ENCODE assay signal across 18 cellular contexts in the genomic region with DNA sequence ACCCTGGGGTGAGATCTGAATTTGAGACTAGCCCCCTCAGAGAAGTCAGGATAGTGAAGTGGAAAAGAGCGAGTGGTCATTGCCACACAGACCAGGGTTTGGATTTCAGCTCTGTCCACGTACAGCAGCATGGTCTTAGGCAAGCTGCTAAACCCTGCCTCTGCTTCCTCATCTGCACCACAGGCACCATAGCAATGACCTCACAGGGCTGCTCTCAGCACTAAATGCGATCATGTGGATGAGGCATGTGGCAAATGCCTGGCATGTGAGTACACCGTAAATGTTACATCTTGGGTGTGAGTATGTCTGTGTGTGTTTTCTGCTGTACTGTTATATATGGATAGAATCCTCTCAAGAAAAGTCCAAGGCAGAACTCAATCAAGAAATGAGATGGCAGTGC. TPM values are rescaled to one million over a fixed set of nuclear protein-coding genes. Genes with fewer than 3 reads are reported as not detected.
DNase-seq lines count a peak whose midpoint lies in the region; ATAC-seq and TF ChIP-seq lines count a peak whose summit lies in the region.
"Had no signal": no experiment of that assay in that cellular context is flagged by ENCODE, and none has a peak within 500 bp of the region (broad histone marks: within the 10 kb centered on the region; RNA-seq: fewer than 3 reads in every experiment).

No MANE protein-coding gene starts in this region.

- TF ChIP-seq CTCF in cardiac fibroblast (IDR thresholded peaks at IDR 0.05; ENCODE audit: low read depth, low read length) (no peak), type B pancreatic cell (conservative IDR thresholded peaks at IDR 0.05) (no peak)

- peaks cover 13% of the 10 kb centered on the region for H3K4me1 Mint-ChIP-seq in type B pancreatic cell (ENCODE audit: unreplicated experiment)
- peaks cover 12% of the 10 kb centered on the region for H3K4me1 Mint-ChIP-seq in activated naive CD8-positive, alpha-beta T cell treated with anti-CD3 and anti-CD28 coated beads, Interleukin-2, amount 50 U/mL, for 24 hours

- H3K4me1 ChIP-seq in right cardiac atrium (ENCODE audit: control insufficient read depth, insufficient read depth, low read length): peaks cover 10% of the 10 kb centered on the region
- H3K4me1 ChIP-seq: prostate gland had no signal

- DNase-seq in Right ventricle myocardium inferior (ENCODE audit: missing footprints) (no peak), cardiac septum (ENCODE audit: low spot score) (no peak), cardiac fibroblast (ENCODE audit: low read depth in 2 of 2) (peak; percentile 22 to 31), right cardiac atrium (no peak), type B pancreatic cell (ENCODE audit: extremely low spot score, unreplicated experiment) (no peak), SHP77 (lab: John Stamatoyannopoulos, UW) (no peak)
- DNase-seq in activated naive CD8-positive, alpha-beta T cell treated with anti-CD3 and anti-CD28 coated beads, Interleukin-2, amount 50 U/mL, for 24 hours: no peak
- DNase-seq: activated CD4-positive, alpha-beta T cell treated with anti-CD3 and anti-CD28 coated beads for 36 hours; activated naive CD8-positive, alpha-beta T cell treated with anti-CD3 and anti-CD28 coated beads, Interleukin-2, amount 10 ng/mL, durations not matched to agents 7 days and 5 days; activated T-cell treated with anti-CD3 and anti-CD28 coated beads for 4 hours; cortex of kidney; erythroblast; natural killer cell; NCI-H2029 treated with DMSO at 0.1 percent for 48 hours had no signal

- H3K27me3 ChIP-seq in right cardiac atrium (ENCODE audit: control insufficient read depth, insufficient read depth): no peaks in the 10 kb centered on the region

- H3K4me3 Mint-ChIP-seq in type B pancreatic cell: no peak overlapping the region
- no peak overlapping the region for H3K4me3 Mint-ChIP-seq in activated naive CD8-positive, alpha-beta T cell treated with anti-CD3 and anti-CD28 coated beads, Interleukin-2, amount 50 U/mL, for 24 hours
- H3K4me3 Mint-ChIP-seq: activated CD4-positive, alpha-beta T cell treated with anti-CD3 and anti-CD28 coated beads for 36 hours; activated naive CD8-positive, alpha-beta T cell treated with anti-CD3 and anti-CD28 coated beads, Interleukin-2, amount 10 ng/mL, durations not matched to agents 7 days and 5 days; natural killer cell had no signal

- 75% methylated on average over 4 of the region's 4 CpGs for WGBS in right cardiac atrium

- no peaks in the 10 kb centered on the region for H3K9me3 ChIP-seq in right cardiac atrium (ENCODE audit: control insufficient read depth, low read length)
- H3K9me3 ChIP-seq: prostate gland had no signal

- peak overlapping the region; percentile 51 for H3K27ac Mint-ChIP-seq in type B pancreatic cell
- H3K27ac Mint-ChIP-seq in activated naive CD8-positive, alpha-beta T cell treated with anti-CD3 and anti-CD28 coated beads, Interleukin-2, amount 50 U/mL, for 24 hours: no peak overlapping the region
- H3K27ac Mint-ChIP-seq: activated CD4-positive, alpha-beta T cell treated with anti-CD3 and anti-CD28 coated beads for 36 hours; activated naive CD8-positive, alpha-beta T cell treated with anti-CD3 and anti-CD28 coated beads, Interleukin-2, amount 10 ng/mL, durations not matched to agents 7 days and 5 days; natural killer cell had no signal

- intact Hi-C loops in Right ventricle myocardium inferior (cut with DNase I): no loop called here
- intact Hi-C loops in cardiac septum (cut with DNase I): no loop called here
- intact Hi-C loops in right cardiac atrium (cut with DNase I): no loop called here

- ATAC-seq in Right ventricle myocardium inferior: peak; percentile 22
- ATAC-seq in right cardiac atrium: peak; percentile 27 to 38
- no peak for ATAC-seq in HG03457 (IDR thresholded peaks at IDR 0.05; ENCODE audit: unreplicated experiment)
- no peak for ATAC-seq in activated naive CD8-positive, alpha-beta T cell treated with anti-CD3 and anti-CD28 coated beads, Interleukin-2, amount 50 U/mL, for 24 hours
- ATAC-seq: activated CD4-positive, alpha-beta T cell treated with anti-CD3 and anti-CD28 coated beads for 36 hours; natural killer cell had no signal

- no peaks in the 10 kb centered on the region for H3K9me3 Mint-ChIP-seq in type B pancreatic cell
- H3K9me3 Mint-ChIP-seq in activated naive CD8-positive, alpha-beta T cell treated with anti-CD3 and anti-CD28 coated beads, Interleukin-2, amount 50 U/mL, for 24 hours: no peaks in the 10 kb centered on the region
- H3K9me3 Mint-ChIP-seq: activated naive CD8-positive, alpha-beta T cell treated with anti-CD3 and anti-CD28 coated beads, Interleukin-2, amount 10 ng/mL, durations not matched to agents 7 days and 5 days; natural killer cell had no signal

- H3K27ac ChIP-seq in right cardiac atrium (ENCODE audit: low read length): no peak overlapping the region
- H3K27ac ChIP-seq: prostate gland, RWPE1 had no signal

- H3K27me3 Mint-ChIP-seq in type B pancreatic cell: peaks cover 3% of the 10 kb centered on the region
- H3K27me3 Mint-ChIP-seq in activated naive CD8-positive, alpha-beta T cell treated with anti-CD3 and anti-CD28 coated beads, Interleukin-2, amount 50 U/mL, for 24 hours: peaks cover 4% of the 10 kb centered on the region
- H3K27me3 Mint-ChIP-seq: activated CD4-positive, alpha-beta T cell treated with anti-CD3 and anti-CD28 coated beads for 36 hours had no signal

- H3K4me3 ChIP-seq in cardiac fibroblast (replicated peaks in 1 of 2; ENCODE audit: low read depth in 2 of 2, low read length in 2 of 2): no peak overlapping the region
- no peak overlapping the region for H3K4me3 ChIP-seq in right cardiac atrium (ENCODE audit: low read length)
- H3K4me3 ChIP-seq: lung, prostate gland had no signal

- H3K36me3 Mint-ChIP-seq in type B pancreatic cell: no peaks in the 10 kb centered on the region
- no peaks in the 10 kb centered on the region for H3K36me3 Mint-ChIP-seq in activated naive CD8-positive, alpha-beta T cell treated with anti-CD3 and anti-CD28 coated beads, Interleukin-2, amount 50 U/mL, for 24 hours (ENCODE audit: low read depth)
- H3K36me3 Mint-ChIP-seq: activated naive CD8-positive, alpha-beta T cell treated with anti-CD3 and anti-CD28 coated beads, Interleukin-2, amount 10 ng/mL, durations not matched to agents 7 days and 5 days; natural killer cell had no signal

RNA-seq across cellular contexts. Expression of gene NAV2, which starts 15.8 kb away (rescaled TPM):
- 14.0 TPM for total RNA-seq in Right ventricle myocardium inferior
- 50.8 TPM for total RNA-seq in cardiac septum
- 10 to 100 TPM in 2 of 4 donors, 1 to 10 TPM in 2; 7.9 to 12.9 (median 10.1) TPM for total RNA-seq in right cardiac atrium
- 4.4 TPM for polyA plus RNA-seq in right cardiac atrium
- total RNA-seq in type B pancreatic cell (ENCODE audit: low replicate concordance): 34.3 and 54.2 TPM in 2 replicates

Comparison
In these comparisons a context has a peak if more than half of its experiments do, and no peak if none do; other contexts are left out.
1. ATAC-seq: peak in Right ventricle myocardium inferior (single experiment) and right cardiac atrium (2 of 2); none in HG03457 (single experiment) and activated naive CD8-positive, alpha-beta T cell treated with anti-CD3 and anti-CD28 coated beads, Interleukin-2, amount 50 U/mL, for 24 hours (single experiment).
2. DNase-seq: peak in cardiac fibroblast (2 of 2); none in Right ventricle myocardium inferior (single experiment), cardiac septum (single experiment), right cardiac atrium (0 of 3), type B pancreatic cell (single experiment), SHP77 (0 of 2) and activated naive CD8-positive, alpha-beta T cell treated with anti-CD3 and anti-CD28 coated beads, Interleukin-2, amount 50 U/mL, for 24 hours (single experiment).